ENCODE assay signal across 40 cellular contexts in the genomic region with DNA sequence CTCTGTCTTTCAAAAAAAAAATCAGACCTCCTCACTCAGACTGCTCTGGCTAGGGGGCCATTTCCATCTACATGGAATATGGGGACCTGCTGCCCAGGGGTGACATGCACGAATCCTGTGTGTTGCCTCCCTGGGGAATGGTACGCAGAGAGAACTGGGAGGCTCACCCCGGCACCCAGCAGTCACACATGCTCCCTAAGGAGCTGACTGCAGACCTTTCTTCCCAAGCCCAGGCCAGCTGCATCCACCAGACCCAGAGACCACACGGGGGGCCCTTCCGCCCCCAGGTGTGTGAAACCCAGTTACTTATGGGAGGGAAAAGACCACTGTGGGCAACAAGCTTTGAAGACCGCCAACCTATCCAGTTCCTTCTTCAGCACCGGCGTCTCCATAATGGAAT. TPM values are rescaled to one million over a fixed set of nuclear protein-coding genes. Genes with fewer than 3 reads are reported as not detected.
"Had no signal": no experiment of that assay in that cellular context is flagged by ENCODE, and none has a peak within 500 bp of the region (broad histone marks: within the 10 kb centered on the region; RNA-seq: fewer than 3 reads in every experiment).

No MANE protein-coding gene starts in this region.

- H3K4me3 ChIP-seq: adrenal gland, ascending aorta, body of pancreas, breast epithelium, cardiac muscle cell had no signal

- DNase-seq: activated effector memory CD4-positive, alpha-beta T cell treated with anti-CD3 and anti-CD28 coated beads, Interleukin-2, amount 50 U/mL, for 16 hours; activated effector memory CD4-positive, alpha-beta T cell treated with Interleukin-2 at 50 U/mL for 16 hours; activated gamma-delta T cell; activated gamma-delta T cell treated with Interleukin-2 at 50 U/mL for 16 hours; activated naive CD4-positive, alpha-beta T cell; activated naive CD4-positive, alpha-beta T cell treated with anti-CD3 and anti-CD28 coated beads for 36 hours; activated naive CD4-positive, alpha-beta T cell treated with anti-CD3 and anti-CD28 coated beads, Interleukin-2, amount 10 ng/mL, durations not matched to agents 7 days and 5 days; activated naive CD4-positive, alpha-beta T cell treated with anti-CD3 and anti-CD28 coated beads, Interleukin-2, amount 50 U/mL, for 16 hours; activated naive CD4-positive, alpha-beta T cell treated with Interleukin-2 at 50 U/mL for 16 hours; activated naive CD8-positive, alpha-beta T cell treated with anti-CD3 and anti-CD28 coated beads for 36 hours; activated naive CD8-positive, alpha-beta T cell treated with anti-CD3 and anti-CD28 coated beads, Interleukin-2, amount 10 ng/mL, durations not matched to agents 7 days and 5 days; activated naive CD8-positive, alpha-beta T cell treated with anti-CD3 and anti-CD28 coated beads, Interleukin-2, amount 50 U/mL, for 24 hours; activated T-cell treated with anti-CD3 and anti-CD28 coated beads, Interleukin-2, amount 50 U/mL, for 1 hour; activated T-cell treated with anti-CD3 and anti-CD28 coated beads, Interleukin-2, amount 50 U/mL, for 24 hours; activated T-cell treated with anti-CD3 and anti-CD28 coated beads, Interleukin-2, amount 50 U/mL, for 4 hours; activated T-cell treated with anti-CD3 and anti-CD28 coated beads, Interleukin-2, amount 50 U/mL, for 48 hours; activated T-cell treated with anti-CD3 and anti-CD28 coated beads, Interleukin-2, amount 50 U/mL, for 72 hours; adrenal gland; amniotic stem cell; amygdala; anterior cingulate cortex; aorta; body of pancreas; brain microvascular endothelial cell; caudate nucleus; central memory CD4-positive, alpha-beta T cell; cerebellar nuclear complex had no signal

- H3K36me3 ChIP-seq: adrenal gland, breast epithelium, cardiac muscle cell had no signal

- H3K27me3 ChIP-seq: adrenal gland, ascending aorta, body of pancreas, brain microvascular endothelial cell, breast epithelium, cardiac muscle cell had no signal

- H3K27ac Mint-ChIP-seq: activated naive CD4-positive, alpha-beta T cell treated with anti-CD3 and anti-CD28 coated beads for 36 hours; activated naive CD4-positive, alpha-beta T cell treated with anti-CD3 and anti-CD28 coated beads, Interleukin-2, amount 50 U/mL, for 24 hours; activated naive CD8-positive, alpha-beta T cell; activated naive CD8-positive, alpha-beta T cell treated with anti-CD3 and anti-CD28 coated beads for 36 hours; activated naive CD8-positive, alpha-beta T cell treated with anti-CD3 and anti-CD28 coated beads, Interleukin-2, amount 50 U/mL, for 24 hours; activated T-cell treated with anti-CD3 and anti-CD28 coated beads, Interleukin-2, amount 50 U/mL, for 24 hours; activated T-cell treated with anti-CD3 and anti-CD28 coated beads, Interleukin-2, amount 50 U/mL, for 72 hours; activated T-helper 1 cell treated with anti-CD3 and anti-CD28 coated beads, Interleukin-12 subunit alpha, Interleukin-12 subunit beta, Interleukin-2, Interleukin-4 antibody, amounts not matched to agents 30 ng/mL and 10 ng/mL and 1 ng/mL, durations not matched to agents 14 hours and 24 hours and 36 hours; activated T-helper 17 cell treated with anti-CD3 and anti-CD28 coated beads, Interleukin-2, amount 50 U/mL, for 72 hours; activated T-helper 2 cell treated with anti-CD3 and anti-CD28 coated beads, Interferon-gamma antibody, Interleukin-2, Interleukin-4, amounts not matched to agents 10 μg/mL and 5 μg/mL and 100 μg/mL, durations not matched to agents 14 hours and 24 hours and 36 hours; brain had no signal

- FAIRE-seq: astrocyte, bronchial epithelial cell had no signal

- H3K27me3 Mint-ChIP-seq: activated naive CD4-positive, alpha-beta T cell treated with anti-CD3 and anti-CD28 coated beads, Interleukin-2, amount 10 ng/mL, durations not matched to agents 7 days and 5 days; activated naive CD4-positive, alpha-beta T cell treated with anti-CD3 and anti-CD28 coated beads, Interleukin-2, amount 50 U/mL, for 24 hours; activated naive CD8-positive, alpha-beta T cell; activated naive CD8-positive, alpha-beta T cell treated with anti-CD3 and anti-CD28 coated beads for 36 hours; activated naive CD8-positive, alpha-beta T cell treated with anti-CD3 and anti-CD28 coated beads, Interleukin-2, amount 10 ng/mL, durations not matched to agents 7 days and 5 days; activated naive CD8-positive, alpha-beta T cell treated with anti-CD3 and anti-CD28 coated beads, Interleukin-2, amount 50 U/mL, for 24 hours; activated T-cell treated with anti-CD3 and anti-CD28 coated beads, Interleukin-2, amount 50 U/mL, for 24 hours; activated T-helper 17 cell treated with anti-CD3 and anti-CD28 coated beads, Interleukin-2, amount 50 U/mL, for 72 hours; central memory CD8-positive, alpha-beta T cell had no signal

- H3K27ac ChIP-seq: adrenal gland, ascending aorta, body of pancreas, brain microvascular endothelial cell, breast epithelium, cardiac muscle cell had no signal

- H3K9me3 ChIP-seq: adrenal gland, ascending aorta, body of pancreas, breast epithelium had no signal

- H3K4me3 Mint-ChIP-seq: activated naive CD4-positive, alpha-beta T cell treated with anti-CD3 and anti-CD28 coated beads for 36 hours; activated naive CD4-positive, alpha-beta T cell treated with anti-CD3 and anti-CD28 coated beads, Interleukin-2, amount 10 ng/mL, durations not matched to agents 7 days and 5 days; activated naive CD4-positive, alpha-beta T cell treated with anti-CD3 and anti-CD28 coated beads, Interleukin-2, amount 50 U/mL, for 24 hours; activated naive CD8-positive, alpha-beta T cell; activated naive CD8-positive, alpha-beta T cell treated with anti-CD3 and anti-CD28 coated beads for 36 hours; activated naive CD8-positive, alpha-beta T cell treated with anti-CD3 and anti-CD28 coated beads, Interleukin-2, amount 10 ng/mL, durations not matched to agents 7 days and 5 days; activated naive CD8-positive, alpha-beta T cell treated with anti-CD3 and anti-CD28 coated beads, Interleukin-2, amount 50 U/mL, for 24 hours; activated T-cell treated with anti-CD3 and anti-CD28 coated beads, Interleukin-2, amount 50 U/mL, for 24 hours; activated T-cell treated with anti-CD3 and anti-CD28 coated beads, Interleukin-2, amount 50 U/mL, for 4 hours; activated T-cell treated with anti-CD3 and anti-CD28 coated beads, Interleukin-2, amount 50 U/mL, for 72 hours; activated T-helper 1 cell treated with anti-CD3 and anti-CD28 coated beads, Interleukin-12 subunit alpha, Interleukin-12 subunit beta, Interleukin-2, Interleukin-4 antibody, amounts not matched to agents 30 ng/mL and 10 ng/mL and 1 ng/mL, durations not matched to agents 14 hours and 24 hours and 36 hours; activated T-helper 17 cell treated with anti-CD3 and anti-CD28 coated beads, Interleukin-2, amount 50 U/mL, for 72 hours; brain; central memory CD8-positive, alpha-beta T cell had no signal

- H3K36me3 Mint-ChIP-seq: activated naive CD4-positive, alpha-beta T cell treated with anti-CD3 and anti-CD28 coated beads, Interleukin-2, amount 50 U/mL, for 72 hours; activated naive CD8-positive, alpha-beta T cell had no signal

- H3K4me1 ChIP-seq: adrenal gland, ascending aorta, body of pancreas, breast epithelium had no signal

- H3K9me3 Mint-ChIP-seq: activated naive CD4-positive, alpha-beta T cell treated with anti-CD3 and anti-CD28 coated beads for 36 hours; activated naive CD4-positive, alpha-beta T cell treated with anti-CD3 and anti-CD28 coated beads, Interleukin-2, amount 10 ng/mL, durations not matched to agents 7 days and 5 days; activated naive CD4-positive, alpha-beta T cell treated with anti-CD3 and anti-CD28 coated beads, Interleukin-2, amount 50 U/mL, for 24 hours; activated naive CD4-positive, alpha-beta T cell treated with anti-CD3 and anti-CD28 coated beads, Interleukin-2, amount 50 U/mL, for 72 hours; activated naive CD8-positive, alpha-beta T cell treated with anti-CD3 and anti-CD28 coated beads for 36 hours; activated naive CD8-positive, alpha-beta T cell treated with anti-CD3 and anti-CD28 coated beads, Interleukin-2, amount 10 ng/mL, durations not matched to agents 7 days and 5 days; activated naive CD8-positive, alpha-beta T cell treated with anti-CD3 and anti-CD28 coated beads, Interleukin-2, amount 50 U/mL, for 24 hours; activated T-cell treated with anti-CD3 and anti-CD28 coated beads, Interleukin-2, amount 50 U/mL, for 24 hours; activated T-cell treated with anti-CD3 and anti-CD28 coated beads, Interleukin-2, amount 50 U/mL, for 4 hours; activated T-cell treated with anti-CD3 and anti-CD28 coated beads, Interleukin-2, amount 50 U/mL, for 72 hours; activated T-helper 1 cell treated with anti-CD3 and anti-CD28 coated beads, Interleukin-12 subunit alpha, Interleukin-12 subunit beta, Interleukin-2, Interleukin-4 antibody, amounts not matched to agents 30 ng/mL and 10 ng/mL and 1 ng/mL, durations not matched to agents 14 hours and 24 hours and 36 hours; activated T-helper 17 cell treated with anti-CD3 and anti-CD28 coated beads, Interleukin-2, amount 50 U/mL, for 72 hours; activated T-helper 2 cell treated with anti-CD3 and anti-CD28 coated beads, Interferon-gamma antibody, Interleukin-2, Interleukin-4, amounts not matched to agents 10 μg/mL and 5 μg/mL and 100 μg/mL, durations not matched to agents 14 hours and 24 hours and 36 hours; brain; central memory CD8-positive, alpha-beta T cell had no signal

- ATAC-seq: activated naive CD4-positive, alpha-beta T cell treated with anti-CD3 and anti-CD28 coated beads, Interleukin-2, amount 50 U/mL, for 72 hours; activated naive CD8-positive, alpha-beta T cell treated with anti-CD3 and anti-CD28 coated beads, Interleukin-2, amount 50 U/mL, for 24 hours; activated T-cell treated with anti-CD3 and anti-CD28 coated beads, Interleukin-2, amount 50 U/mL, for 4 hours; activated T-cell treated with anti-CD3 and anti-CD28 coated beads, Interleukin-2, amount 50 U/mL, for 72 hours; activated T-helper 17 cell treated with anti-CD3 and anti-CD28 coated beads, Interleukin-2, amount 50 U/mL, for 72 hours; body of pancreas had no signal

RNA-seq across cellular contexts. Expression of a gene that starts 7.2 kb away (rescaled TPM):
- total RNA-seq: bronchial epithelial cell had no signal
